8 cellular contexts compared by ENCODE assay signal in the genomic region with DNA sequence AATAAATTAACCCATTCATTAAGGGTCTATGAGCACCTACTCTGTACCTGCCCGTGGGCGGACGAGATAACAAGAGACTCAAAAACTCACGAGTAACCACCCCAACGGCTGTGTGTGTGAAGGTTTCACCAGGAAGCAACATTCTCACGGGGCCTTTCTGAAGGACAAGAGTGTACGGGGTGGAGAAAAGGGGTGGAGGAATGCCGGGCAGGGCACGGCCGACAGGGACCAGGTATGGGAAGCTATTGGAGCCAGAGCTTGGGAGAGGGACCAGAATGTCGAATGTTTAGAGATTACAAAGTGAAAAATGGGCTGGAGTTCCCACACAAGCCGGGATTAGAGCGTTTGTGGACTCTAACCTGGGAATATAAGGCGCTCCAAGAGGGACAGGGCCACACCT. TPM values are rescaled to one million over a fixed set of nuclear protein-coding genes. Genes with fewer than 3 reads are reported as not detected.
DNase-seq lines count a peak whose midpoint lies in the region; ATAC-seq and TF ChIP-seq lines count a peak whose summit lies in the region.

No MANE protein-coding gene starts in this region.

- H3K4me1 Mint-ChIP-seq in activated CD8-positive, alpha-beta memory T cell treated with anti-CD3 and anti-CD28 coated beads, Interleukin-2, amount 10 ng/mL, durations not matched to agents 7 days and 5 days = peaks cover 35% of the 10 kb centered on the region
- peaks cover 33% of the 10 kb centered on the region for H3K4me1 Mint-ChIP-seq in activated naive CD8-positive, alpha-beta T cell treated with anti-CD3 and anti-CD28 coated beads, Interleukin-2, amount 10 ng/mL, durations not matched to agents 7 days and 5 days

- H3K36me3 ChIP-seq in left lung = no peaks in the 10 kb centered on the region
- no peaks in the 10 kb centered on the region for H3K36me3 ChIP-seq in thoracic aorta

- H3K9me3 Mint-ChIP-seq in activated CD8-positive, alpha-beta memory T cell treated with anti-CD3 and anti-CD28 coated beads, Interleukin-2, amount 10 ng/mL, durations not matched to agents 7 days and 5 days (ENCODE audit: low read depth) = no peaks in the 10 kb centered on the region
- no peaks in the 10 kb centered on the region for H3K9me3 Mint-ChIP-seq in activated naive CD8-positive, alpha-beta T cell treated with anti-CD3 and anti-CD28 coated beads, Interleukin-2, amount 10 ng/mL, durations not matched to agents 7 days and 5 days

- DNase-seq in activated CD8-positive, alpha-beta memory T cell treated with anti-CD3 and anti-CD28 coated beads, Interleukin-2, amount 10 ng/mL, durations not matched to agents 7 days and 5 days = no peak
- no peak for DNase-seq in activated CD8-positive, alpha-beta memory T cell treated with anti-CD3 and anti-CD28 coated beads for 24 hours
- no peak for DNase-seq in activated naive CD8-positive, alpha-beta T cell treated with anti-CD3 and anti-CD28 coated beads, Interleukin-2, amount 10 ng/mL, durations not matched to agents 7 days and 5 days
- DNase-seq in left lung = peak in 1 of 2 donors; percentile 44
- no peak for DNase-seq in thoracic aorta (ENCODE audit: low spot score)

- intact Hi-C loops in left lung (cut with DNase I) = no loop called here

- H3K4me3 ChIP-seq in left lung = peak overlapping the region; percentile 73 to 77
- H3K4me3 ChIP-seq in thoracic aorta = peak overlapping the region; percentile 95

- TF ChIP-seq CTCF in left lung (IDR thresholded peaks at IDR 0.05) = no peak
- no peak for TF ChIP-seq CTCF in thoracic aorta (IDR thresholded peaks at IDR 0.05)

- H3K27me3 Mint-ChIP-seq in activated CD8-positive, alpha-beta memory T cell treated with anti-CD3 and anti-CD28 coated beads, Interleukin-2, amount 10 ng/mL, durations not matched to agents 7 days and 5 days = peaks cover 17% of the 10 kb centered on the region
- peaks cover 24% of the 10 kb centered on the region for H3K27me3 Mint-ChIP-seq in activated naive CD8-positive, alpha-beta T cell treated with anti-CD3 and anti-CD28 coated beads, Interleukin-2, amount 10 ng/mL, durations not matched to agents 7 days and 5 days

- H3K27me3 ChIP-seq in left lung (peaks cover 0 to 6% of the 10 kb centered on the region in 2 donors), thoracic aorta (replicated peaks; ENCODE audit: insufficient read depth) (no peaks in the 10 kb centered on the region)

- H3K9me3 ChIP-seq in left lung = no peaks in the 10 kb centered on the region
- H3K9me3 ChIP-seq in thoracic aorta = no peaks in the 10 kb centered on the region

- POLR2A ChIA-PET in activated naive CD8-positive, alpha-beta T cell treated with anti-CD3 and anti-CD28 coated beads, Interleukin-2, amount 10 ng/mL, durations not matched to agents 7 days and 5 days (lab: Charles Lee) = interaction anchor here (1.2 kb wide), 1 partner anchor 173 kb away, joined by 3 read pairs; the partner anchor contains the start of gene TCIRG1

- peaks cover 24 to 62% of the 10 kb centered on the region in 2 donors for H3K4me1 ChIP-seq in left lung
- peaks cover 21 to 57% of the 10 kb centered on the region in 2 donors for H3K4me1 ChIP-seq in thoracic aorta (ENCODE audit: control insufficient read depth in 1 of 2, low read depth in 2 of 2)

- CTCF ChIA-PET in activated CD8-positive, alpha-beta memory T cell treated with anti-CD3 and anti-CD28 coated beads, Interleukin-2, amount 10 ng/mL, durations not matched to agents 7 days and 5 days (lab: Charles Lee) = interaction anchor here (0.9 kb wide), 1 partner anchor 202 kb away, joined by 4 read pairs; no protein-coding TSS in a partner anchor

- peak overlapping the region; percentile 22 for H3K27ac Mint-ChIP-seq in activated CD8-positive, alpha-beta memory T cell treated with anti-CD3 and anti-CD28 coated beads, Interleukin-2, amount 10 ng/mL, durations not matched to agents 7 days and 5 days
- peak overlapping the region; percentile 36 for H3K27ac Mint-ChIP-seq in activated naive CD8-positive, alpha-beta T cell treated with anti-CD3 and anti-CD28 coated beads, Interleukin-2, amount 10 ng/mL, durations not matched to agents 7 days and 5 days

- H3K4me3 Mint-ChIP-seq in activated CD8-positive, alpha-beta memory T cell treated with anti-CD3 and anti-CD28 coated beads, Interleukin-2, amount 10 ng/mL, durations not matched to agents 7 days and 5 days = peak overlapping the region; percentile 55
- peak overlapping the region; percentile 79 for H3K4me3 Mint-ChIP-seq in activated naive CD8-positive, alpha-beta T cell treated with anti-CD3 and anti-CD28 coated beads, Interleukin-2, amount 10 ng/mL, durations not matched to agents 7 days and 5 days

- no peaks in the 10 kb centered on the region for H3K36me3 Mint-ChIP-seq in activated CD8-positive, alpha-beta memory T cell treated with anti-CD3 and anti-CD28 coated beads, Interleukin-2, amount 10 ng/mL, durations not matched to agents 7 days and 5 days
- H3K36me3 Mint-ChIP-seq in activated naive CD8-positive, alpha-beta T cell treated with anti-CD3 and anti-CD28 coated beads, Interleukin-2, amount 10 ng/mL, durations not matched to agents 7 days and 5 days = peaks cover 2% of the 10 kb centered on the region

- ATAC-seq in activated CD8-positive, alpha-beta memory T cell treated with anti-CD3 and anti-CD28 coated beads, Interleukin-2, amount 10 ng/mL, durations not matched to agents 7 days and 5 days = no peak
- ATAC-seq in activated naive CD8-positive, alpha-beta T cell treated with anti-CD3 and anti-CD28 coated beads, Interleukin-2, amount 10 ng/mL, durations not matched to agents 7 days and 5 days (ENCODE audit: low read depth) = no peak
- ATAC-seq in left lung (peak; percentile 18), thoracic aorta (ENCODE audit: insufficient number of reproducible peaks, low FRiP score, low read depth) (no peak), GM19035 (IDR thresholded peaks at IDR 0.05; ENCODE audit: unreplicated experiment) (no peak), GM21423 (IDR thresholded peaks at IDR 0.05; ENCODE audit: unreplicated experiment) (no peak), HG03520 (IDR thresholded peaks at IDR 0.05; ENCODE audit: unreplicated experiment) (no peak)

- H3K27ac ChIP-seq in left lung = no peak overlapping the region
- no peak overlapping the region for H3K27ac ChIP-seq in thoracic aorta

RNA-seq across cellular contexts. Expression of gene KMT5B, which starts 1.6 kb away (rescaled TPM):
- total RNA-seq in activated CD8-positive, alpha-beta memory T cell treated with anti-CD3 and anti-CD28 coated beads, Interleukin-2, amount 10 ng/mL, durations not matched to agents 7 days and 5 days = 10 to 100 TPM; 15.1 to 20.3 TPM
- total RNA-seq in activated naive CD8-positive, alpha-beta T cell treated with anti-CD3 and anti-CD28 coated beads, Interleukin-2, amount 10 ng/mL, durations not matched to agents 7 days and 5 days = 10 to 100 TPM; 29.2 to 32.2 TPM
- 10 to 100 TPM; 36.0 to 38.2 TPM for total RNA-seq in left lung
- 10 to 100 TPM; 20.7 to 29.8 TPM for total RNA-seq in thoracic aorta
